8 cellular contexts compared by ENCODE assay signal in genomic region chr19:21851596-21852345, GRCh38. TPM values are rescaled to one million over a fixed set of nuclear protein-coding genes. Genes with fewer than 3 reads are reported as not detected.
A peak's percentile ranks its signal among the peaks of the same experiment; 100 is the strongest.
DNase-seq lines count a peak whose midpoint lies in the region; ATAC-seq and TF ChIP-seq lines count a peak whose summit lies in the region.

No MANE protein-coding gene starts in this region.

- H3K27ac Mint-ChIP-seq in CD4-positive, CD25-positive, alpha-beta regulatory T cell: peak overlapping the region; percentile 93 to 96 (median 94)
- peak overlapping the region; percentile 86 to 97 (median 94) for H3K27ac Mint-ChIP-seq in naive thymus-derived CD8-positive, alpha-beta T cell
- H3K27ac Mint-ChIP-seq in stimulated activated memory B cell treated with anti-CD40 and anti-IgM and Interleukin-4, amounts not matched to agents 10 μg/mL and 1 μg/mL and 100 μg/mL, for 72 hours: peak overlapping the region; percentile 91

- H3K4me1 ChIP-seq in CD4-positive, CD25-positive, alpha-beta regulatory T cell (ENCODE audit: control insufficient read depth, insufficient read depth, low read length, poor library complexity, severe bottlenecking): peaks cover 11% of the 10 kb centered on the region
- H3K4me1 ChIP-seq in Peyer's patch: no peaks in the 10 kb centered on the region

- ATAC-seq in CD4-positive, CD25-positive, alpha-beta regulatory T cell (ENCODE audit: low read depth in 2 of 2): peak; percentile 98
- peak; percentile 98 for ATAC-seq in GM19438 (IDR thresholded peaks at IDR 0.05; ENCODE audit: low read depth, unreplicated experiment)
- peak; percentile 98 to 99 for ATAC-seq in naive thymus-derived CD8-positive, alpha-beta T cell
- ATAC-seq in stimulated activated memory B cell treated with anti-CD40 and anti-IgM and Interleukin-4, amounts not matched to agents 10 μg/mL and 1 μg/mL and 100 μg/mL, for 72 hours: peak; percentile 99

- H3K27me3 ChIP-seq in CD4-positive, CD25-positive, alpha-beta regulatory T cell (ENCODE audit: control insufficient read depth, insufficient read depth, low read length): no peaks in the 10 kb centered on the region
- no peaks in the 10 kb centered on the region for H3K27me3 ChIP-seq in Peyer's patch

- DNase-seq in CD4-positive, CD25-positive, alpha-beta regulatory T cell: peak; percentile 84 to 90 (median 86)
- peak; percentile 95 for DNase-seq in HK-2 (ENCODE audit: unreplicated experiment)
- DNase-seq in Peyer's patch: peak; percentile 88 to 97 (median 94)
- DNase-seq in activated effector memory CD4-positive, alpha-beta T cell treated with Interleukin-2 at 50 U/mL for 16 hours: peak; percentile 81
- peak; percentile 95 for DNase-seq in fibroblast of pulmonary artery (ENCODE audit: low read depth)
- DNase-seq in naive thymus-derived CD8-positive, alpha-beta T cell: peak; percentile 78 to 94 (median 90)

- H3K9me3 ChIP-seq in CD4-positive, CD25-positive, alpha-beta regulatory T cell (ENCODE audit: control insufficient read depth in 2 of 2, low read length in 2 of 2): no peaks in the 10 kb centered on the region
- no peaks in the 10 kb centered on the region for H3K9me3 ChIP-seq in Peyer's patch

- peak overlapping the region; percentile 94 to 97 (median 96) for H3K4me3 Mint-ChIP-seq in CD4-positive, CD25-positive, alpha-beta regulatory T cell
- H3K4me3 Mint-ChIP-seq in naive thymus-derived CD8-positive, alpha-beta T cell: peak overlapping the region; percentile 88 to 97 (median 94)
- peak overlapping the region; percentile 93 for H3K4me3 Mint-ChIP-seq in stimulated activated memory B cell treated with anti-CD40 and anti-IgM and Interleukin-4, amounts not matched to agents 10 μg/mL and 1 μg/mL and 100 μg/mL, for 72 hours

- peaks cover 0 to 2% (median 0%) of the 10 kb centered on the region in 7 donors for H3K9me3 Mint-ChIP-seq in CD4-positive, CD25-positive, alpha-beta regulatory T cell
- no peaks in the 10 kb centered on the region for H3K9me3 Mint-ChIP-seq in naive thymus-derived CD8-positive, alpha-beta T cell
- H3K9me3 Mint-ChIP-seq in stimulated activated memory B cell treated with anti-CD40 and anti-IgM and Interleukin-4, amounts not matched to agents 10 μg/mL and 1 μg/mL and 100 μg/mL, for 72 hours: no peaks in the 10 kb centered on the region

- peaks cover 16 to 32% (median 22%) of the 10 kb centered on the region in 4 donors for H3K4me1 Mint-ChIP-seq in CD4-positive, CD25-positive, alpha-beta regulatory T cell
- H3K4me1 Mint-ChIP-seq in naive thymus-derived CD8-positive, alpha-beta T cell: peaks cover 7 to 31% (median 30%) of the 10 kb centered on the region in 4 donors
- peaks cover 26% of the 10 kb centered on the region for H3K4me1 Mint-ChIP-seq in stimulated activated memory B cell treated with anti-CD40 and anti-IgM and Interleukin-4, amounts not matched to agents 10 μg/mL and 1 μg/mL and 100 μg/mL, for 72 hours

- H3K27me3 Mint-ChIP-seq in CD4-positive, CD25-positive, alpha-beta regulatory T cell: no peaks in the 10 kb centered on the region
- H3K27me3 Mint-ChIP-seq in naive thymus-derived CD8-positive, alpha-beta T cell: no peaks in the 10 kb centered on the region
- H3K27me3 Mint-ChIP-seq in stimulated activated memory B cell treated with anti-CD40 and anti-IgM and Interleukin-4, amounts not matched to agents 10 μg/mL and 1 μg/mL and 100 μg/mL, for 72 hours: no peaks in the 10 kb centered on the region

- TF ChIP-seq POLR2A in Peyer's patch (IDR thresholded peaks at IDR 0.05): peak; percentile 12

- TF ChIP-seq CTCF in Peyer's patch (IDR thresholded peaks at IDR 0.05) (no peak), fibroblast of pulmonary artery (IDR thresholded peaks at IDR 0.05; ENCODE audit: low read length, missing control alignments) (no peak)

- H3K4me3 ChIP-seq in CD4-positive, CD25-positive, alpha-beta regulatory T cell (ENCODE audit: low read depth, low read length): peak overlapping the region; percentile 85
- H3K4me3 ChIP-seq in Peyer's patch (peak overlapping the region; percentile 66 to 85 (median 80)), fibroblast of pulmonary artery (replicated peaks; ENCODE audit: low read depth, low read length) (peak overlapping the region; percentile 77)

- peaks cover 4% of the 10 kb centered on the region for H3K36me3 ChIP-seq in CD4-positive, CD25-positive, alpha-beta regulatory T cell (ENCODE audit: control insufficient read depth, insufficient read depth, low read length)
- no peaks in the 10 kb centered on the region for H3K36me3 ChIP-seq in Peyer's patch

- peaks cover 9% of the 10 kb centered on the region for H3K36me3 Mint-ChIP-seq in CD4-positive, CD25-positive, alpha-beta regulatory T cell
- peaks cover 0 to 15% (median 0%) of the 10 kb centered on the region in 3 donors for H3K36me3 Mint-ChIP-seq in naive thymus-derived CD8-positive, alpha-beta T cell
- H3K36me3 Mint-ChIP-seq in stimulated activated memory B cell treated with anti-CD40 and anti-IgM and Interleukin-4, amounts not matched to agents 10 μg/mL and 1 μg/mL and 100 μg/mL, for 72 hours: peaks cover 24% of the 10 kb centered on the region

- POLR2A ChIA-PET in naive thymus-derived CD8-positive, alpha-beta T cell (lab: Charles Lee): interaction anchor here (0.5 to 4.3 kb wide), 9 partner anchors 13 to 1835 kb away, joined by 3 to 88 read pairs (median 6); partner anchors contain the start of genes ZNF100, ZNF257, ZNF429 and ZNF43

- peak overlapping the region; percentile 85 for H3K27ac ChIP-seq in CD4-positive, CD25-positive, alpha-beta regulatory T cell (ENCODE audit: insufficient read depth, low read length, poor library complexity, severe bottlenecking)
- H3K27ac ChIP-seq in Peyer's patch: peak overlapping the region; percentile 74 to 87 (median 78)

RNA-seq across cellular contexts. Expression of gene ZNF43, which starts 15.8 kb away (rescaled TPM):
- total RNA-seq in CD4-positive, CD25-positive, alpha-beta regulatory T cell: 25.6 TPM
- polyA plus RNA-seq in CD4-positive, CD25-positive, alpha-beta regulatory T cell: 10 to 100 TPM; 12.2 to 15.4 (median 13.9) TPM
- 10 to 100 TPM; 11.4 to 45.4 (median 13.0) TPM for total RNA-seq in Peyer's patch
- 10 to 100 TPM; 37.4 to 41.0 TPM for total RNA-seq in naive thymus-derived CD8-positive, alpha-beta T cell
- polyA plus RNA-seq in naive thymus-derived CD8-positive, alpha-beta T cell: 10 to 100 TPM; 14.8 to 18.0 (median 17.6) TPM

Comparison
In these comparisons a context has a peak if more than half of its experiments do, and no peak if none do; other contexts are left out.
1. Peak in every context shown above with its lines: DNase-seq, ATAC-seq, H3K4me3 ChIP-seq and H3K27ac ChIP-seq.